ENCODE assay signal across 14 cellular contexts in the genomic region with DNA sequence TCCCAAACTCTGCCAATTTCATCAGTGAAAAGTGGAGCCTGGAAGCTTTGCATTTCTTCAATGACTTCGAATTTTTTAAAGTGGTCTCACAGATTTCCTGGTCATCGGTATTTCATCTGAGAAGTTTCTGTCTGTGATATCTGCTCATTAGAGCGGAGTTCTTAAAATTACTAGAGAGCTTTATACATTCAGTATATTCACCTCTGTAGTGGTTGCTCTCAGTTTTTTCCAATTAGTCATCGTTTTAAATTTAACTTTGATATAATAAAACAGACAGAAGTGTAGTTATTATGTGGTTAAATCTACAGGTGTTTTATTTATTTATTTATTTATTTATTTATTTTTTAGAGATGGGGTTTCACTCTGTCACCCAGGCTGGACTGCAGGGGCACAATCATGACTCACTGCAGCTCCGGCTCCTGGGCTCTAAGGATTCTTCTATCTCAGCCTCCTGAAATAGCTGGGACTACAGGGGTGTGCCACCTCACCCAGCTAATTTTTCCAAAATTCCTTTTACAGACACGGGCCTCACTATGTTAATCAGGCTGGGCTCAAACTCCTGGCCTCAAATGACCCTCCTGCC. TPM values are rescaled to one million over a fixed set of nuclear protein-coding genes. Genes with fewer than 3 reads are reported as not detected.
A peak's percentile ranks its signal among the peaks of the same experiment; 100 is the strongest.
DNase-seq lines count a peak whose midpoint lies in the region; ATAC-seq and TF ChIP-seq lines count a peak whose summit lies in the region.
"Had no signal": no experiment of that assay in that cellular context is flagged by ENCODE, and none has a peak within 500 bp of the region (broad histone marks: within the 10 kb centered on the region; RNA-seq: fewer than 3 reads in every experiment).

No MANE protein-coding gene starts in this region.

- H3K9me3 ChIP-seq in body of pancreas (no peaks in the 10 kb centered on the region), thoracic aorta (no peaks in the 10 kb centered on the region)

- H3K27me3 ChIP-seq in body of pancreas = no peaks in the 10 kb centered on the region
- H3K27me3 ChIP-seq in thoracic aorta (replicated peaks; ENCODE audit: insufficient read depth) = no peaks in the 10 kb centered on the region

- peak overlapping the region in 3 of 4 donors; percentile 35 to 61 (median 40) for H3K27ac ChIP-seq in body of pancreas
- H3K27ac ChIP-seq in thoracic aorta = peak overlapping the region; percentile 33 to 59

- DNase-seq in activated CD4-positive, CD25-positive, alpha-beta regulatory T cell treated with anti-CD3 and anti-CD28 coated beads, Interleukin-2, amount 50 U/mL, for 72 hours = no peak
- no peak for DNase-seq in body of pancreas
- no peak for DNase-seq in memory B cell (ENCODE audit: low spot score in 2 of 2)
- DNase-seq in thoracic aorta (ENCODE audit: low spot score) = no peak
- no peak for DNase-seq in LoVo (ENCODE audit: low spot score)
- DNase-seq in activated T-cell treated with anti-CD3 and anti-CD28 coated beads, Interleukin-2, amount 50 U/mL, for 48 hours = no peak
- DNase-seq: ACHN; activated naive CD8-positive, alpha-beta T cell treated with anti-CD3 and anti-CD28 coated beads, Interleukin-2, amount 10 ng/mL, durations not matched to agents 7 days and 5 days; NCI-H2171 treated with DMSO at 0.1 percent for 48 hours; OCI-M1; stimulated activated CD4-positive, alpha-beta T cell treated with anti-CD3 and anti-CD28 coated beads, Interleukin-1b, Interleukin-23, amount 100 ng/mL, for 48 hours had no signal

- H3K9me3 Mint-ChIP-seq in memory B cell = no peaks in the 10 kb centered on the region
- H3K9me3 Mint-ChIP-seq: activated naive CD8-positive, alpha-beta T cell treated with anti-CD3 and anti-CD28 coated beads, Interleukin-2, amount 10 ng/mL, durations not matched to agents 7 days and 5 days had no signal

- H3K36me3 ChIP-seq in body of pancreas (replicated peaks in 1 of 2; ENCODE audit: insufficient read depth in 1 of 2, low read depth in 2 of 2) = no peaks in the 10 kb centered on the region
- H3K36me3 ChIP-seq in thoracic aorta = no peaks in the 10 kb centered on the region

- H3K4me1 ChIP-seq in body of pancreas (peaks cover 27% of the 10 kb centered on the region), thoracic aorta (ENCODE audit: control insufficient read depth in 1 of 2, low read depth in 2 of 2) (peaks cover 26 to 66% of the 10 kb centered on the region in 2 donors)

- no peak for TF ChIP-seq POLR2A in body of pancreas (IDR thresholded peaks at IDR 0.05)

- intact Hi-C loops in body of pancreas (cut with DNase I) = no loop called here

- H3K27me3 Mint-ChIP-seq in memory B cell = no peaks in the 10 kb centered on the region
- H3K27me3 Mint-ChIP-seq: activated naive CD8-positive, alpha-beta T cell treated with anti-CD3 and anti-CD28 coated beads, Interleukin-2, amount 10 ng/mL, durations not matched to agents 7 days and 5 days had no signal

- peak overlapping the region; percentile 49 for H3K4me3 Mint-ChIP-seq in memory B cell
- H3K4me3 Mint-ChIP-seq: activated naive CD8-positive, alpha-beta T cell treated with anti-CD3 and anti-CD28 coated beads, Interleukin-2, amount 10 ng/mL, durations not matched to agents 7 days and 5 days; WTC11 had no signal

- H3K36me3 Mint-ChIP-seq in memory B cell = peaks cover 18% of the 10 kb centered on the region

- H3K4me1 Mint-ChIP-seq in memory B cell = peaks cover 60% of the 10 kb centered on the region

- no peak overlapping the region for H3K4me3 ChIP-seq in body of pancreas
- H3K4me3 ChIP-seq in thoracic aorta = peak overlapping the region; percentile 6

- 63% methylated on average over 6 of the region's 6 CpGs for WGBS in body of pancreas, 2 donors

- H3K27ac Mint-ChIP-seq in memory B cell = peak overlapping the region; percentile 83
- H3K27ac Mint-ChIP-seq: activated naive CD8-positive, alpha-beta T cell treated with anti-CD3 and anti-CD28 coated beads, Interleukin-2, amount 10 ng/mL, durations not matched to agents 7 days and 5 days had no signal

- TF ChIP-seq CTCF in body of pancreas (IDR thresholded peaks at IDR 0.05) (no peak), thoracic aorta (IDR thresholded peaks at IDR 0.05) (no peak)

- peak; percentile 52 for ATAC-seq in activated CD4-positive, CD25-positive, alpha-beta regulatory T cell treated with anti-CD3 and anti-CD28 coated beads, Interleukin-2, amount 50 U/mL, for 24 hours
- ATAC-seq in body of pancreas (no peak), memory B cell (ENCODE audit: low read depth) (no peak), thoracic aorta (ENCODE audit: insufficient number of reproducible peaks, low FRiP score, low read depth) (no peak), HG02938 (IDR thresholded peaks at IDR 0.05; ENCODE audit: unreplicated experiment) (no peak)
- ATAC-seq: WTC11 had no signal

RNA-seq across cellular contexts. Expression of a gene that starts 16.0 kb away (rescaled TPM):
- total RNA-seq in body of pancreas (10 to 100 TPM; 35.9 to 54.7 TPM), thoracic aorta (10 to 100 TPM; 39.0 to 83.2 TPM)

Comparison
In these comparisons a context has a peak if more than half of its experiments do, and no peak if none do; other contexts are left out.
1. ATAC-seq: peak in activated CD4-positive, CD25-positive, alpha-beta regulatory T cell treated with anti-CD3 and anti-CD28 coated beads, Interleukin-2, amount 50 U/mL, for 24 hours (2 of 2); none in body of pancreas (single experiment), memory B cell (single experiment), thoracic aorta (single experiment) and HG02938 (single experiment).